10 cellular contexts compared by ENCODE assay signal in the genomic region with DNA sequence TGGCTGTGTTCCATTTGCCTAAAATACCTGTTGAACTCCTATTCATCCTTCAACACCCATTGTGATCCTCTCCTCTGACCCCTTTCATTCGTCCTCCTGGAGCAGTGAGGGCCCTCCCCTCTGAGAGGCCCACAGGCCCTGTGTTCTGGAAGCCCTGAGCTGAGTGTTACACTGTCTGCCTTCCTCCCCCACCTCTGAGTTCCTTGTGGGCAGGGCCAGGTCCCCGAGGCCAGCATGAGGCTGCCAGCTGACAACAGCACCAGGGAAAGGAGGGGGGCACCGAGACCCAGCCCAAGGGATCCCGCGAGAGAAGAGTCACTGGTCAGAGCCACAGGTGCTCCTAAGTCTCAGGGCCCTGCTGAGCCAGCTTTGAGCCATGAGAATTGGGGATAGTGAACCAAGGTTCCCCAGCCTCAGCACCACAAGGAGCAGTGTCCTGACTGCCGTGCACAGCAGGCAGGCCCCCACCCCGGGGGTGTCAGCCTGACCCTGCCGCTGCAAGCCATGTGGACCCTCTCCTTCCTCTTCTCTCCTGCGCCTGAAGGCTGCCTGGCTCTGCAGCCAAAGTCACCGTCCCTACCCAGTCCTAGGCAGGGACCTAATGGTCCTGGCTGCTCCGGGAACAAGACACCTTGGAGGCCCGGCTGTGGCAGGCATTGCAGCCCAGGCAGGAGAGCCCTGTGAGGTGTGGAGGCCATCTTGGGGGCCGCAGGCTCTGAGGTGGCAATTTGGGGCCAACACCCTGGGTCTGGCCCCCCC. TPM values are rescaled to one million over a fixed set of nuclear protein-coding genes. Genes with fewer than 3 reads are reported as not detected.
A peak's percentile ranks its signal among the peaks of the same experiment; 100 is the strongest.
DNase-seq lines count a peak whose midpoint lies in the region; ATAC-seq, FAIRE-seq and TF ChIP-seq lines count a peak whose summit lies in the region.
"Had no signal": no experiment of that assay in that cellular context is flagged by ENCODE, and none has a peak within 500 bp of the region (broad histone marks: within the 10 kb centered on the region; RNA-seq: fewer than 3 reads in every experiment).

No MANE protein-coding gene starts in this region.

- FAIRE-seq in kidney (lab: Jason Lieb, UNC): no peak

- peak; percentile 18 for DNase-seq in activated CD8-positive, alpha-beta T cell treated with anti-CD3 and anti-CD28 coated beads, Interleukin-2, amount 10 ng/mL, durations not matched to agents 7 days and 5 days
- no peak for DNase-seq in activated CD8-positive, alpha-beta T cell treated with anti-CD3 and anti-CD28 coated beads for 36 hours
- DNase-seq in T-helper 17 cell: peak; percentile 3 to 5 (median 5)
- peak; percentile 54 for DNase-seq in kidney
- peak; percentile 67 for DNase-seq in testis
- DNase-seq in GM03348 (ENCODE audit: low spot score): no peak
- DNase-seq: NCI-H1436 had no signal

- H3K9me3 ChIP-seq in T-helper 17 cell (ENCODE audit: control insufficient read depth, low read length, poor library complexity, severe bottlenecking): no peaks in the 10 kb centered on the region
- no peaks in the 10 kb centered on the region for H3K9me3 ChIP-seq in kidney (ENCODE audit: control insufficient read depth in 1 of 2, low read length in 2 of 2)
- H3K9me3 ChIP-seq in testis: no peaks in the 10 kb centered on the region
- H3K9me3 ChIP-seq: tibial artery had no signal

- WGBS in testis, 2 donors: 66 to 67% methylated on average over 4 to 13 of the region's 13 CpGs

- peaks cover 21% of the 10 kb centered on the region for H3K4me1 Mint-ChIP-seq in activated CD8-positive, alpha-beta T cell treated with anti-CD3 and anti-CD28 coated beads, Interleukin-2, amount 10 ng/mL, durations not matched to agents 7 days and 5 days (ENCODE audit: low read depth)
- H3K4me1 Mint-ChIP-seq in activated CD8-positive, alpha-beta T cell treated with anti-CD3 and anti-CD28 coated beads for 36 hours (ENCODE audit: low read depth): peaks cover 4% of the 10 kb centered on the region
- H3K4me1 Mint-ChIP-seq in T-helper 17 cell: no peaks in the 10 kb centered on the region

- H3K27me3 Mint-ChIP-seq in activated CD8-positive, alpha-beta T cell treated with anti-CD3 and anti-CD28 coated beads, Interleukin-2, amount 10 ng/mL, durations not matched to agents 7 days and 5 days (ENCODE audit: low read depth): no peaks in the 10 kb centered on the region
- no peaks in the 10 kb centered on the region for H3K27me3 Mint-ChIP-seq in activated CD8-positive, alpha-beta T cell treated with anti-CD3 and anti-CD28 coated beads for 36 hours
- no peaks in the 10 kb centered on the region for H3K27me3 Mint-ChIP-seq in T-helper 17 cell

- POLR2A ChIA-PET in activated CD8-positive, alpha-beta T cell treated with anti-CD3 and anti-CD28 coated beads, Interleukin-2, amount 10 ng/mL, durations not matched to agents 7 days and 5 days (lab: Charles Lee): no interaction called here
- POLR2A ChIA-PET in activated CD8-positive, alpha-beta T cell treated with anti-CD3 and anti-CD28 coated beads for 36 hours (lab: Charles Lee): interaction anchor here (1.1 kb wide), 1 partner anchor 128 kb away, joined by 3 read pairs; no protein-coding TSS in a partner anchor

- H3K9ac ChIP-seq in kidney (ENCODE audit: low read length in 2 of 2): peak overlapping the region in 1 of 2 donors; percentile 19

- H3K27ac ChIP-seq in kidney (ENCODE audit: low read depth in 2 of 2, low read length in 2 of 2): peak overlapping the region in 1 of 2 donors; percentile 17
- H3K27ac ChIP-seq in testis: peak overlapping the region; percentile 28 to 41
- H3K27ac ChIP-seq: tibial artery had no signal

- intact Hi-C loops in activated CD8-positive, alpha-beta T cell treated with anti-CD3 and anti-CD28 coated beads for 36 hours (cut with micrococcal nuclease): no loop called here
- intact Hi-C loops in kidney (cut with DNase I): no loop called here
- intact Hi-C loops in testis (cut with DNase I; ENCODE audit: low total_unique reads): no loop called here

- no peaks in the 10 kb centered on the region for H3K36me3 ChIP-seq in kidney (ENCODE audit: control insufficient read depth in 1 of 2, insufficient read depth in 2 of 2, low read length in 2 of 2)
- H3K36me3 ChIP-seq in testis (ENCODE audit: low read depth, missing control alignments): no peaks in the 10 kb centered on the region

- H3K4me3 Mint-ChIP-seq in activated CD8-positive, alpha-beta T cell treated with anti-CD3 and anti-CD28 coated beads, Interleukin-2, amount 10 ng/mL, durations not matched to agents 7 days and 5 days: no peak overlapping the region
- no peak overlapping the region for H3K4me3 Mint-ChIP-seq in activated CD8-positive, alpha-beta T cell treated with anti-CD3 and anti-CD28 coated beads for 36 hours
- H3K4me3 Mint-ChIP-seq in T-helper 17 cell: no peak overlapping the region

- ATAC-seq in activated CD8-positive, alpha-beta T cell treated with anti-CD3 and anti-CD28 coated beads, Interleukin-2, amount 10 ng/mL, durations not matched to agents 7 days and 5 days: no peak
- ATAC-seq in activated CD8-positive, alpha-beta T cell treated with anti-CD3 and anti-CD28 coated beads for 36 hours: no peak
- ATAC-seq in T-helper 17 cell (no peak), HG02840 (IDR thresholded peaks at IDR 0.05; ENCODE audit: low FRiP score, unreplicated experiment) (no peak), GM18517 (IDR thresholded peaks at IDR 0.05; ENCODE audit: unreplicated experiment) (no peak)

- H3K4me1 ChIP-seq in kidney (ENCODE audit: control insufficient read depth in 1 of 2, insufficient read depth in 1 of 2, low read depth in 1 of 2, low read length in 2 of 2) (peaks cover 0 to 6% of the 10 kb centered on the region in 2 donors), testis (peaks cover 11% of the 10 kb centered on the region)

- no peak for TF ChIP-seq CTCF in activated CD8-positive, alpha-beta T cell treated with anti-CD3 and anti-CD28 coated beads for 36 hours (IDR thresholded peaks at IDR 0.05)
- no peak for TF ChIP-seq CTCF in kidney (IDR thresholded peaks at IDR 0.05; ENCODE audit: borderline replicate concordance, extremely low read depth, insufficient read depth)
- no peak for TF ChIP-seq CTCF in testis (IDR thresholded peaks at IDR 0.05)

- no peak overlapping the region for H3K27ac Mint-ChIP-seq in activated CD8-positive, alpha-beta T cell treated with anti-CD3 and anti-CD28 coated beads, Interleukin-2, amount 10 ng/mL, durations not matched to agents 7 days and 5 days
- no peak overlapping the region for H3K27ac Mint-ChIP-seq in activated CD8-positive, alpha-beta T cell treated with anti-CD3 and anti-CD28 coated beads for 36 hours
- peak overlapping the region; percentile 27 for H3K27ac Mint-ChIP-seq in T-helper 17 cell

- no peak overlapping the region for H3K4me3 ChIP-seq in kidney (ENCODE audit: low read length in 2 of 2)
- no peak overlapping the region for H3K4me3 ChIP-seq in testis
- H3K4me3 ChIP-seq: tibial artery had no signal

- TF ChIP-seq POLR2A in testis (IDR thresholded peaks at IDR 0.05): no peak

- CTCF ChIA-PET in activated CD8-positive, alpha-beta T cell treated with anti-CD3 and anti-CD28 coated beads, Interleukin-2, amount 10 ng/mL, durations not matched to agents 7 days and 5 days (lab: Charles Lee): interaction anchor here (2.3 to 3.9 kb wide), 2 partner anchors 10 to 111 kb away, joined by 5 to 16 read pairs; no protein-coding TSS in a partner anchor
- CTCF ChIA-PET in activated CD8-positive, alpha-beta T cell treated with anti-CD3 and anti-CD28 coated beads for 36 hours (lab: Charles Lee): interaction anchor here (1.2 to 1.6 kb wide), 2 partner anchors 111 to 118 kb away, joined by 4 to 6 read pairs; no protein-coding TSS in a partner anchor

- H3K27me3 ChIP-seq in testis: no peaks in the 10 kb centered on the region
- H3K27me3 ChIP-seq: tibial artery had no signal

- no peaks in the 10 kb centered on the region for H3K36me3 Mint-ChIP-seq in activated CD8-positive, alpha-beta T cell treated with anti-CD3 and anti-CD28 coated beads, Interleukin-2, amount 10 ng/mL, durations not matched to agents 7 days and 5 days (ENCODE audit: low read depth)
- no peaks in the 10 kb centered on the region for H3K36me3 Mint-ChIP-seq in activated CD8-positive, alpha-beta T cell treated with anti-CD3 and anti-CD28 coated beads for 36 hours (ENCODE audit: low read depth)
- no peaks in the 10 kb centered on the region for H3K36me3 Mint-ChIP-seq in T-helper 17 cell (ENCODE audit: low read depth)

- no peaks in the 10 kb centered on the region for H3K9me3 Mint-ChIP-seq in activated CD8-positive, alpha-beta T cell treated with anti-CD3 and anti-CD28 coated beads, Interleukin-2, amount 10 ng/mL, durations not matched to agents 7 days and 5 days (ENCODE audit: insufficient read depth)
- H3K9me3 Mint-ChIP-seq in activated CD8-positive, alpha-beta T cell treated with anti-CD3 and anti-CD28 coated beads for 36 hours: no peaks in the 10 kb centered on the region

RNA-seq across cellular contexts. Expression of a gene that starts 52.5 kb away (rescaled TPM):
- 1 to 10 TPM in 1 of 2 experiments, under 1 TPM in 1; 0.70 to 1.2 TPM for total RNA-seq in activated CD8-positive, alpha-beta T cell treated with anti-CD3 and anti-CD28 coated beads, Interleukin-2, amount 10 ng/mL, durations not matched to agents 7 days and 5 days
- total RNA-seq in activated CD8-positive, alpha-beta T cell treated with anti-CD3 and anti-CD28 coated beads for 36 hours: 1 to 10 TPM; 5.5 to 6.0 TPM
- total RNA-seq in T-helper 17 cell (1 to 10 TPM in 1 of 2 donors, under 1 TPM in 1; 0.50 to 4.5 TPM), kidney (1.4 TPM), testis (1 to 10 TPM; 6.9 to 7.6 TPM)
- polyA plus RNA-seq in kidney (ENCODE audit: insufficient read depth, low read depth, low replicate concordance) (0.52 TPM), testis (ENCODE audit: insufficient read depth, low read depth, low replicate concordance) (4.5 TPM)

Comparison
In these comparisons a context has a peak if more than half of its experiments do, and no peak if none do; other contexts are left out.
1. DNase-seq: peak in activated CD8-positive, alpha-beta T cell treated with anti-CD3 and anti-CD28 coated beads, Interleukin-2, amount 10 ng/mL, durations not matched to agents 7 days and 5 days (single experiment), T-helper 17 cell (3 of 3), kidney (single experiment) and testis (single experiment); none in activated CD8-positive, alpha-beta T cell treated with anti-CD3 and anti-CD28 coated beads for 36 hours (single experiment) and GM03348 (single experiment).